21 cellular contexts compared by ENCODE assay signal in genomic region chr3:90136468-90137191, GRCh38.
DNase-seq lines count a peak whose midpoint lies in the region; ATAC-seq and TF ChIP-seq lines count a peak whose summit lies in the region.
"Had no signal": no experiment of that assay in that cellular context is flagged by ENCODE, and none has a peak within 500 bp of the region (broad histone marks: within the 10 kb centered on the region; RNA-seq: fewer than 3 reads in every experiment).

No MANE protein-coding gene starts in this region.

- no peaks in the 10 kb centered on the region for H3K27me3 Mint-ChIP-seq in Calu3 (ENCODE audit: unreplicated experiment)
- H3K27me3 Mint-ChIP-seq in activated T-cell treated with anti-CD3 and anti-CD28 coated beads, Interleukin-2, amount 50 U/mL, for 72 hours (ENCODE audit: low read depth), result no peaks in the 10 kb centered on the region

- H3K4me3 Mint-ChIP-seq in Calu3 (ENCODE audit: low read depth, unreplicated experiment), result peak overlapping the region; percentile 25
- no peak overlapping the region for H3K4me3 Mint-ChIP-seq in activated T-cell treated with anti-CD3 and anti-CD28 coated beads, Interleukin-2, amount 50 U/mL, for 72 hours
- H3K4me3 Mint-ChIP-seq: CD8-positive, alpha-beta T cell had no signal

- peak; percentile 59 for DNase-seq in Calu3
- DNase-seq in body of pancreas, result peak in 3 of 4 donors; percentile 6 to 39 (median 11)
- peak in 1 of 3 donors; percentile 68 for DNase-seq in mucosa of descending colon
- peak; percentile 36 for DNase-seq in transverse colon
- DNase-seq in activated T-cell treated with anti-CD3 and anti-CD28 coated beads, Interleukin-2, amount 50 U/mL, for 72 hours, result no peak
- DNase-seq: AML-193; C1 segment of cervical spinal cord; CD8-positive, alpha-beta T cell; NCI-H1092; NCI-H1417 treated with DMSO at 0.1 percent for 48 hours; NCI-H1694 treated with DMSO at 0.1 percent for 48 hours; NCI-H2081; NCI-H2227 treated with DMSO at 0.1 percent for 48 hours; NCI-H510A; NCI-H69; Right ventricle myocardium superior; RPMI8226 had no signal

- intact Hi-C loops in Calu3 (cut with micrococcal nuclease; ENCODE audit: unreplicated experiment) (loop anchor here (2.0 to 5.0 kb wide), 2 partner anchors 44 to 46 kb away; no protein-coding TSS in a partner anchor), body of pancreas (cut with DNase I) (no loop called here), mucosa of descending colon (cut with DNase I, micrococcal nuclease) (no loop called here), transverse colon (cut with DNase I; ENCODE audit: low total_unique reads) (no loop called here)

- H3K36me3 Mint-ChIP-seq in Calu3 (ENCODE audit: insufficient read depth, unreplicated experiment), result peaks cover 6% of the 10 kb centered on the region
- H3K36me3 Mint-ChIP-seq in activated T-cell treated with anti-CD3 and anti-CD28 coated beads, Interleukin-2, amount 50 U/mL, for 72 hours (ENCODE audit: insufficient read depth in 2 of 2), result peaks cover 0 to 6% of the 10 kb centered on the region in 2 donors
- H3K36me3 Mint-ChIP-seq: CD8-positive, alpha-beta T cell had no signal

- no peaks in the 10 kb centered on the region for H3K9me3 Mint-ChIP-seq in Calu3 (ENCODE audit: low read depth, unreplicated experiment)
- H3K9me3 Mint-ChIP-seq in activated T-cell treated with anti-CD3 and anti-CD28 coated beads, Interleukin-2, amount 50 U/mL, for 72 hours, result peaks cover 10 to 11% of the 10 kb centered on the region in 2 donors

- H3K36me3 ChIP-seq in body of pancreas (replicated peaks in 1 of 2; ENCODE audit: insufficient read depth in 1 of 2, low read depth in 2 of 2) (no peaks in the 10 kb centered on the region), mucosa of descending colon (ENCODE audit: low read depth) (no peaks in the 10 kb centered on the region), transverse colon (no peaks in the 10 kb centered on the region)

- no peak for TF ChIP-seq EP300 in transverse colon (IDR thresholded peaks at IDR 0.05; ENCODE audit: low read depth)

- no peak for TF ChIP-seq POLR2A in body of pancreas (IDR thresholded peaks at IDR 0.05)
- TF ChIP-seq POLR2A in transverse colon (IDR thresholded peaks at IDR 0.05), result no peak

- H3K4me3 ChIP-seq in body of pancreas (no peak overlapping the region), mucosa of descending colon (no peak overlapping the region), transverse colon (no peak overlapping the region)

- BruUV-seq in Calu3 (replicated peaks; lab: Mats Ljungman, UMichigan), result no TSS peak

- H3K9me3 ChIP-seq in body of pancreas (no peaks in the 10 kb centered on the region), mucosa of descending colon (no peaks in the 10 kb centered on the region), transverse colon (no peaks in the 10 kb centered on the region)

- H3K4me1 ChIP-seq in body of pancreas (no peaks in the 10 kb centered on the region), mucosa of descending colon (ENCODE audit: low read depth) (peaks cover 7% of the 10 kb centered on the region), transverse colon (peaks cover 0 to 23% (median 0%) of the 10 kb centered on the region in 4 donors)

- in situ Hi-C loops in transverse colon (cut with MboI; ENCODE audit: low pct_ligation_motif_present in 1 of 4, low pct_unique_long_range_greater_than_20kb in 1 of 4, low sequenced_read_pairs in 3 of 4), result no loop called here

- no peak overlapping the region for H3K27ac ChIP-seq in body of pancreas
- peak overlapping the region; percentile 10 to 41 (median 22) for H3K27ac ChIP-seq in transverse colon
- H3K27ac ChIP-seq: HL-60 had no signal

- ATAC-seq in body of pancreas (peak; percentile 78), mucosa of descending colon (peak; percentile 97), GM18907 (IDR thresholded peaks at IDR 0.05; ENCODE audit: unreplicated experiment) (no peak), GM19463 (IDR thresholded peaks at IDR 0.05; ENCODE audit: unreplicated experiment) (no peak)
- ATAC-seq in activated T-cell treated with anti-CD3 and anti-CD28 coated beads, Interleukin-2, amount 50 U/mL, for 72 hours (replicated peaks in 1 of 2), result no peak
- ATAC-seq: CD8-positive, alpha-beta T cell; HCT116 had no signal

- CTCF ChIA-PET in Calu3 (lab: Charles Lee), result interaction anchor here (0.6 kb wide), 2 partner anchors 71 to 630 kb away, joined by 3 to 5 read pairs; no protein-coding TSS in a partner anchor

- peaks cover 36% of the 10 kb centered on the region for H3K4me1 Mint-ChIP-seq in Calu3 (ENCODE audit: low read depth, unreplicated experiment)
- no peaks in the 10 kb centered on the region for H3K4me1 Mint-ChIP-seq in activated T-cell treated with anti-CD3 and anti-CD28 coated beads, Interleukin-2, amount 50 U/mL, for 72 hours (ENCODE audit: low read depth)

- peak overlapping the region; percentile 71 for H3K27ac Mint-ChIP-seq in Calu3 (ENCODE audit: unreplicated experiment)
- H3K27ac Mint-ChIP-seq in activated T-cell treated with anti-CD3 and anti-CD28 coated beads, Interleukin-2, amount 50 U/mL, for 72 hours, result no peak overlapping the region
- H3K27ac Mint-ChIP-seq: CD8-positive, alpha-beta T cell had no signal

- H3K27me3 ChIP-seq in body of pancreas, result no peaks in the 10 kb centered on the region
- H3K27me3 ChIP-seq in transverse colon, result no peaks in the 10 kb centered on the region

- TF ChIP-seq CTCF in Calu3 (IDR thresholded peaks at IDR 0.05; ENCODE audit: unreplicated experiment) (no peak), body of pancreas (IDR thresholded peaks at IDR 0.05) (no peak), mucosa of descending colon (IDR thresholded peaks at IDR 0.05) (no peak), transverse colon (IDR thresholded peaks at IDR 0.05) (no peak)

Comparison
In these comparisons a context has a peak if more than half of its experiments do, and no peak if none do; other contexts are left out.
1. DNase-seq: peak in Calu3 (single experiment), body of pancreas (3 of 4) and transverse colon (single experiment); none in activated T-cell treated with anti-CD3 and anti-CD28 coated beads, Interleukin-2, amount 50 U/mL, for 72 hours (0 of 2).
2. ATAC-seq: peak in body of pancreas (single experiment) and mucosa of descending colon (single experiment); none in GM18907 (single experiment), activated T-cell treated with anti-CD3 and anti-CD28 coated beads, Interleukin-2, amount 50 U/mL, for 72 hours (0 of 2) and GM19463 (single experiment).
3. H3K27ac ChIP-seq: peak in transverse colon (4 of 4); none in body of pancreas (0 of 4).